Comparison of ENCODE assay signal across 13 cellular contexts in the genomic region with DNA sequence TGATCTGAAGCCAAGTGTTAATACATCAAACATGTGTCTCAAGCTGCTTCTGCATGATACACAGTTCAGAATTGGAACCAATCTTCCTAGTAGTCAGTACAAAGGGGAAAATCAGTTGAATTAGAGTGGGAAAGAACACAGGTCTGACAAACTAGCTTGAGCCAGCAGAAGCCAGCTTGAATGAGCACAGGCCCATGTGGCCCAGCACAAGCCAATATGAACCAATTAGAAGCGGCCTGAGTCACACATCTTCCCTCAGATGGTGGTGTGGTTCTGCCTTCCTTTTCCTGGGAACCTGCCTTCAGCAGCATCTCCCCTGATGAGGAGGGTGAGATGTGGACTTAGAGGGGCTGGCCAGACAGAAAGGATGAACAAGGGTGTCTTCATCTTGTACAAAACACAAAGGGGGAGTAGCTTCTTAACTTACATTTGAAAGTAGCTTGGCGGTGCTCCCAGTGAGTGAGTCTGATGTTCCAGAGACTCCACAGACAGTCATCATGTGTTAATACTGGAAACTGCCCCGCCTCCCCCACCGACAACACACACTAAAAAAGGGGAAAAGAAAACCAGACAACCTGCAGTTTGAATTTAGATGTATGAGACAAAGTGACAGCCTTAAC.
DNase-seq lines count a peak whose midpoint lies in the region; ATAC-seq and TF ChIP-seq lines count a peak whose summit lies in the region.
"Had no signal": no experiment of that assay in that cellular context is flagged by ENCODE, and none has a peak within 500 bp of the region (broad histone marks: within the 10 kb centered on the region; RNA-seq: fewer than 3 reads in every experiment).

No MANE protein-coding gene starts in this region.

- POLR2A ChIA-PET in SK-N-SH (lab: Yijun Ruan, JAX): no interaction called here

- H2AFZ ChIP-seq in SK-N-SH (ENCODE audit: low read depth) (peak overlapping the region; percentile 39; the same call in 1 of the 2 replicates), smooth muscle cell (ENCODE audit: low read depth) (no peak overlapping the region)

- H3K4me3 ChIP-seq in SK-N-SH (ENCODE audit: low read depth in 2 of 2, low read length in 1 of 2): peak overlapping the region in 1 of 2 experiments; percentile 1; a peak in 1 of 4 replicates
- H3K4me3 ChIP-seq in foreskin fibroblast (ENCODE audit: low read depth in 1 of 2, low read length in 2 of 2): no peak overlapping the region
- H3K4me3 ChIP-seq in smooth muscle cell: no peak overlapping the region

- DNase-seq in H4 (ENCODE audit: low spot score): peak; percentile 44
- no peak for DNase-seq in SK-N-SH
- peak; percentile 54 to 76 for DNase-seq in foreskin fibroblast
- DNase-seq in smooth muscle cell (lab: John Stamatoyannopoulos, UW; ENCODE audit: unreplicated experiment): no peak
- no peak for DNase-seq in Kasumi-1 (lab: John Stamatoyannopoulos, UW)
- DNase-seq in NCI-H146 (lab: John Stamatoyannopoulos, UW): no peak
- DNase-seq in NCI-H2029 (lab: John Stamatoyannopoulos, UW): no peak
- DNase-seq: activated CD4-positive, alpha-beta T cell treated with anti-CD3 and anti-CD28 coated beads, Interleukin-2, amount 50 U/mL, for 4 hours; mesendoderm; MM.1S; NCI-H526 treated with DMSO at 0.1 percent for 48 hours; stimulated activated CD4-positive, alpha-beta T cell treated with anti-CD3 and anti-CD28 coated beads, Interleukin-4, amount 100 ng/mL, for 4 hours had no signal

- H4K20me1 ChIP-seq in SK-N-SH (ENCODE audit: insufficient read depth) (no peaks in the 10 kb centered on the region), smooth muscle cell (ENCODE audit: low read depth) (no peaks in the 10 kb centered on the region)

- no peaks in the 10 kb centered on the region for H3K9me3 ChIP-seq in SK-N-SH
- no peaks in the 10 kb centered on the region for H3K9me3 ChIP-seq in smooth muscle cell (replicated peaks; ENCODE audit: low read depth)

- TF ChIP-seq CTCF in SK-N-SH (IDR thresholded peaks at IDR 0.05): no peak
- TF ChIP-seq CTCF in foreskin fibroblast (IDR thresholded peaks at IDR 0.05; ENCODE audit: low read depth, low read length): no peak
- no peak for TF ChIP-seq CTCF in smooth muscle cell (IDR thresholded peaks at IDR 0.05; ENCODE audit: borderline replicate concordance, insufficient read depth, poor library complexity, severe bottlenecking)

- no peaks in the 10 kb centered on the region for H3K9me2 ChIP-seq in SK-N-SH

- CTCF ChIA-PET in SK-N-SH (lab: Yijun Ruan, JAX): no interaction called here

- H3K27ac ChIP-seq in SK-N-SH (ENCODE audit: low read depth in 2 of 2, low read length in 1 of 2): peak overlapping the region in 1 of 2 experiments; percentile 53; a peak in 2 of 4 replicates
- peak overlapping the region; percentile 82 for H3K27ac ChIP-seq in smooth muscle cell (ENCODE audit: low read depth)

- TF ChIP-seq EP300 in SK-N-SH (IDR thresholded peaks at IDR 0.05; ENCODE audit: borderline replicate concordance in 1 of 2, low read depth in 1 of 2, low read length in 1 of 2): no peak

- H3K4me2 ChIP-seq in SK-N-SH (peak overlapping the region; percentile 54), smooth muscle cell (peak overlapping the region; percentile 62)

- no peak overlapping the region; the same call in 1 of the 2 replicates for H3K9ac ChIP-seq in SK-N-SH
- H3K9ac ChIP-seq in smooth muscle cell (ENCODE audit: low read depth): no peak overlapping the region

- WGBS in SK-N-SH (ENCODE audit: low lambda C conversion rate): 3% methylated on average over 4 of the region's 4 CpGs
- 43% methylated on average over 4 of the region's 4 CpGs for WGBS in smooth muscle cell (ENCODE audit: low lambda C conversion rate)

- H3K36me3 ChIP-seq in SK-N-SH (replicated peaks in 1 of 2; ENCODE audit: control insufficient read depth in 1 of 2, insufficient read depth in 2 of 2, low read length in 1 of 2): no peaks in the 10 kb centered on the region
- no peaks in the 10 kb centered on the region for H3K36me3 ChIP-seq in smooth muscle cell (ENCODE audit: low read depth)

- no peak for ATAC-seq in GM21717 (IDR thresholded peaks at IDR 0.05; ENCODE audit: unreplicated experiment)

- H3K79me2 ChIP-seq in SK-N-SH (ENCODE audit: insufficient read depth) (no peaks in the 10 kb centered on the region), smooth muscle cell (ENCODE audit: low read depth) (no peaks in the 10 kb centered on the region)

- no peaks in the 10 kb centered on the region for H3K27me3 ChIP-seq in SK-N-SH (ENCODE audit: insufficient read depth)
- no peaks in the 10 kb centered on the region for H3K27me3 ChIP-seq in smooth muscle cell (ENCODE audit: low read depth)

- TF ChIP-seq RAD21 in SK-N-SH (IDR thresholded peaks at IDR 0.05; ENCODE audit: low read length): no peak

- H3F3A ChIP-seq in SK-N-SH (replicated peaks; ENCODE audit: insufficient read depth) (peaks cover 6% of the 10 kb centered on the region), smooth muscle cell (ENCODE audit: low read depth) (no peaks in the 10 kb centered on the region)

- H3K4me1 ChIP-seq in SK-N-SH (ENCODE audit: control insufficient read depth in 1 of 2, insufficient read depth in 2 of 2, low read depth in 1 of 2, low read length in 1 of 2) (no peaks in the 10 kb centered on the region), smooth muscle cell (ENCODE audit: low read depth) (no peaks in the 10 kb centered on the region)

TF ChIP-seq in SK-N-SH, 30 proteins besides CTCF, POLR2A, EP300 and RAD21:
- no peak for TF ChIP-seq POLR2AphosphoS5 (IDR thresholded peaks at IDR 0.05; ENCODE audit: low read depth, low read length)
- no peak for TF ChIP-seq YY1 (IDR thresholded peaks at IDR 0.05; ENCODE audit: low read depth)
- TF ChIP-seq FOSL2 (IDR thresholded peaks at IDR 0.05; ENCODE audit: borderline replicate concordance, low read depth): peak; percentile 7; the same call in 1 of the 2 replicates
- TF ChIP-seq, protein P1, sequence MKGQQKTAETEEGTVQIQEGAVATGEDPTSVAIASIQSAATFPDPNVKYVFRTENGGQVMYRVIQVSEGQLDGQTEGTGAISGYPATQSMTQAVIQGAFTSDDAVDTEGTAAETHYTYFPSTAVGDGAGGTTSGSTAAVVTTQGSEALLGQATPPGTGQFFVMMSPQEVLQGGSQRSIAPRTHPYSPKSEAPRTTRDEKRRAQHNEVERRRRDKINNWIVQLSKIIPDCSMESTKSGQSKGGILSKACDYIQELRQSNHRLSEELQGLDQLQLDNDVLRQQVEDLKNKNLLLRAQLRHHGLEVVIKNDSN (IDR thresholded peaks at IDR 0.05; ENCODE audit: borderline replicate concordance, low read depth): peak; percentile 56; the same call in 1 of the 2 replicates
- no peak for TF ChIP-seq MEF2A (IDR thresholded peaks at IDR 0.05; ENCODE audit: borderline replicate concordance, low read depth)
- TF ChIP-seq FOXM1 (IDR thresholded peaks at IDR 0.05; ENCODE audit: low read depth): no peak

Comparison
In these comparisons a context has a peak if more than half of its experiments do, and no peak if none do; other contexts are left out.
1. DNase-seq: peak in H4 (single experiment) and foreskin fibroblast (2 of 2); none in SK-N-SH (single experiment), smooth muscle cell (single experiment), Kasumi-1 (0 of 2), NCI-H146 (single experiment) and NCI-H2029 (single experiment).